Comparison of ENCODE assay signal across 8 cellular contexts in the genomic region with DNA sequence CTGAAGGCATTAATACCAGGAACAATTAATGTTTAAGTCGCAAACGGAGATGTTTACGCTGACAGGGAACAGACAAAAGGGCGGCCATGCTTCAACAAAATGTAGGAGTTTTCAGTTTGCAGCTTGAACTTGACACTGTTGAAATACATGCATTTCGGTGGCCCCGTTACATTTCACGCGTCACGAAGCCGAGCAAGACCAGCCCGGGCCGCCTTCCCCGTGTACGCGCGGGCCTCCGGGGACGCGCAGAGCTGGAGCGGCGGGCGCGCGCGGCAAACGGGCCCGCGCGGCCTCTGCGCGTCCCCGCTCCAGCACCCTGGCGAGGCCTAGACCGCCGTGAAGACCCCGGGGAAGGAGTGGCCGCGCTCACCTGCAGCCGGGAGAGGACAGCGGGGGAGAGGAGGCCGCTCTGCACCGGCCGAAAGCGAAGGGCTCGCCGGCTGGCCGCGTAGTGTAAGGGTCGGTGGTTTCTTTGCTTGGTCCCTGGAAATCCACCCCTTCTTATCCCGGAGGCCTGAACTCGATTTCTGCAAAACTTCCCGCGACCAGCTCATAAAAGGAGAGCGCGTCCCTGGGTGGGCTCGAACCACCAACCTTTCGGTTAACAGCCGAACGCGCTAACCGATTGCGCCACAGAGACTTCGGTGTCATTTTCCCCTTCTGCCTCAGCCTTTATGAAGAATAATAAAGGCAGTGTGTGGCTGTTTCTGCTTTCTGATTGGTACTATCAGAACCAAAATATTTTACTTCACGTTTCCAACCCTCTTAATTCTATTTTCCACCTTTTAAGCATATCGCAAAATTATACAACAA. TPM values are rescaled to one million over a fixed set of nuclear protein-coding genes. Genes with fewer than 3 reads are reported as not detected.
DNase-seq lines count a peak whose midpoint lies in the region; ATAC-seq and TF ChIP-seq lines count a peak whose summit lies in the region.

No MANE protein-coding gene starts in this region.

- WGBS in gastroesophageal sphincter (ENCODE audit: low coverage in 1 of 2), 2 donors: 0 to 1% methylated on average over 9 to 29 of the region's 65 CpGs

- no peaks in the 10 kb centered on the region for H3K36me3 ChIP-seq in H7 (replicated peaks; ENCODE audit: control insufficient read depth, insufficient read depth, low read length)
- no peaks in the 10 kb centered on the region for H3K36me3 ChIP-seq in SJCRH30
- no peaks in the 10 kb centered on the region for H3K36me3 ChIP-seq in gastroesophageal sphincter
- no peaks in the 10 kb centered on the region for H3K36me3 ChIP-seq in neutrophil
- H3K36me3 ChIP-seq in subcutaneous abdominal adipose tissue (ENCODE audit: control insufficient read depth in 5 of 5, insufficient read depth in 5 of 5, low read length in 5 of 5): no peaks in the 10 kb centered on the region

- ATAC-seq in gastroesophageal sphincter: peak; percentile 94

- TF ChIP-seq POLR2A in gastroesophageal sphincter (IDR thresholded peaks at IDR 0.05): peak; percentile 22 to 31

- H3K4me3 ChIP-seq in H7 (ENCODE audit: insufficient read depth, low read depth, low read length) (peak overlapping the region; percentile 85), SJCRH30 (peak overlapping the region; percentile 81), gastroesophageal sphincter (peak overlapping the region; percentile 60 to 93), neutrophil (ENCODE audit: low read depth in 1 of 2, low read length in 1 of 2) (peak overlapping the region; percentile 58 to 64), subcutaneous abdominal adipose tissue (ENCODE audit: low read depth in 1 of 5, low read length in 5 of 5) (peak overlapping the region; percentile 79 to 90 (median 83))

- no peaks in the 10 kb centered on the region for H3K27me3 ChIP-seq in H7 (ENCODE audit: control insufficient read depth, insufficient read depth, low read length)
- no peaks in the 10 kb centered on the region for H3K27me3 ChIP-seq in SJCRH30
- no peaks in the 10 kb centered on the region for H3K27me3 ChIP-seq in gastroesophageal sphincter
- peaks cover 39% of the 10 kb centered on the region for H3K27me3 ChIP-seq in neutrophil
- H3K27me3 ChIP-seq in subcutaneous abdominal adipose tissue (ENCODE audit: control insufficient read depth in 5 of 5, insufficient read depth in 4 of 5, low read length in 5 of 5): no peaks in the 10 kb centered on the region

- peak overlapping the region in 4 of 5 donors; percentile 77 to 85 (median 78) for H3K9ac ChIP-seq in subcutaneous abdominal adipose tissue (ENCODE audit: low read length in 5 of 5)

- TF ChIP-seq CTCF in gastroesophageal sphincter (IDR thresholded peaks at IDR 0.05) (no peak), neutrophil (IDR thresholded peaks at IDR 0.05) (no peak)

- DNase-seq in EL (peak; percentile 91), H7 (peak; percentile 85), M059J (ENCODE audit: low read depth) (peak; percentile 77), SJCRH30 (peak; percentile 88 to 92)
- DNase-seq in activated naive CD4-positive, alpha-beta T cell treated with Interleukin-2 at 50 U/mL for 16 hours: peak; percentile 86

- peak overlapping the region; percentile 54 for H3K27ac ChIP-seq in SJCRH30
- peak overlapping the region; percentile 87 to 96 (median 92) for H3K27ac ChIP-seq in gastroesophageal sphincter
- no peak overlapping the region for H3K27ac ChIP-seq in neutrophil
- H3K27ac ChIP-seq in subcutaneous abdominal adipose tissue (ENCODE audit: low read depth, low read length): peak overlapping the region; percentile 52

- no peak for TF ChIP-seq EP300 in gastroesophageal sphincter (IDR thresholded peaks at IDR 0.05)

- no peaks in the 10 kb centered on the region for H3K4me1 ChIP-seq in SJCRH30
- peaks cover 0 to 9% (median 4%) of the 10 kb centered on the region in 3 donors for H3K4me1 ChIP-seq in gastroesophageal sphincter
- H3K4me1 ChIP-seq in neutrophil (ENCODE audit: control insufficient read depth in 1 of 2, insufficient read depth in 1 of 2, low read depth in 1 of 2, low read length in 1 of 2): peaks cover 15 to 18% of the 10 kb centered on the region in 2 experiments
- H3K4me1 ChIP-seq in subcutaneous abdominal adipose tissue (ENCODE audit: control insufficient read depth in 5 of 5, insufficient read depth in 5 of 5, low read length in 5 of 5): peaks cover 0 to 18% (median 12%) of the 10 kb centered on the region in 5 donors

- H3K9me3 ChIP-seq in SJCRH30 (replicated peaks) (no peaks in the 10 kb centered on the region), gastroesophageal sphincter (no peaks in the 10 kb centered on the region), neutrophil (no peaks in the 10 kb centered on the region), subcutaneous abdominal adipose tissue (ENCODE audit: control insufficient read depth in 5 of 5, low read length in 5 of 5) (no peaks in the 10 kb centered on the region)

RNA-seq across cellular contexts. Expression of a gene that starts 11.3 kb away (rescaled TPM):
- not detected in 2 replicates for total RNA-seq in H7 (2014; rRNA removed; shearing (Covaris generic))
- total RNA-seq in M059J (2014; rRNA removed; shearing (Covaris generic)): 0.17 TPM in 1 of 2 replicates, not detected in the other
- not detected in 2 replicates for total RNA-seq in SJCRH30 (2014; rRNA removed; shearing (Covaris generic))
- total RNA-seq in gastroesophageal sphincter: not detected
